In the genomic region with DNA sequence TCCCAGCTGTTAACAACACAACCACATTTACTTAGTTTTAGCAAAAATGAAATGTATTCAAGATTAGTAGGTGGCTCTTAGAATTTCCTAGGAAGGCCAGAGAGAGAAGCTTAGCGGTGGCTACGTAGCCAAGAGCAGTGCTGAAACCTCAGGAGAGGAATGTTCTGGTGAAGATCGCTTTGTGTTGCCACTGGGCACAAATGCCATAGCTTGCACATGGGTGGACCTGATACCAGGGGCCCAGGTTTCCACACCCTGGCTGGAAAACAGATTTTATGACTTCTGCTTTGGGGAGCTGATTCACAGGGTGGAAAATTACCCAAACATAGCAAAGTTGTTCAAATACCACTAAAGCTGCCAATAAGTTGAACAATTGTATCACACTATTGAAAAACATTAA, we compare ENCODE assay signal across 2 cellular contexts.
TF ChIP-seq lines count a peak whose summit lies in the region.

No MANE protein-coding gene starts in this region.

TF ChIP-seq in SK-N-SH, 30 proteins besides CTCF, POLR2A, EP300 and RAD21 (continued from another document):
- TF ChIP-seq, protein P1, sequence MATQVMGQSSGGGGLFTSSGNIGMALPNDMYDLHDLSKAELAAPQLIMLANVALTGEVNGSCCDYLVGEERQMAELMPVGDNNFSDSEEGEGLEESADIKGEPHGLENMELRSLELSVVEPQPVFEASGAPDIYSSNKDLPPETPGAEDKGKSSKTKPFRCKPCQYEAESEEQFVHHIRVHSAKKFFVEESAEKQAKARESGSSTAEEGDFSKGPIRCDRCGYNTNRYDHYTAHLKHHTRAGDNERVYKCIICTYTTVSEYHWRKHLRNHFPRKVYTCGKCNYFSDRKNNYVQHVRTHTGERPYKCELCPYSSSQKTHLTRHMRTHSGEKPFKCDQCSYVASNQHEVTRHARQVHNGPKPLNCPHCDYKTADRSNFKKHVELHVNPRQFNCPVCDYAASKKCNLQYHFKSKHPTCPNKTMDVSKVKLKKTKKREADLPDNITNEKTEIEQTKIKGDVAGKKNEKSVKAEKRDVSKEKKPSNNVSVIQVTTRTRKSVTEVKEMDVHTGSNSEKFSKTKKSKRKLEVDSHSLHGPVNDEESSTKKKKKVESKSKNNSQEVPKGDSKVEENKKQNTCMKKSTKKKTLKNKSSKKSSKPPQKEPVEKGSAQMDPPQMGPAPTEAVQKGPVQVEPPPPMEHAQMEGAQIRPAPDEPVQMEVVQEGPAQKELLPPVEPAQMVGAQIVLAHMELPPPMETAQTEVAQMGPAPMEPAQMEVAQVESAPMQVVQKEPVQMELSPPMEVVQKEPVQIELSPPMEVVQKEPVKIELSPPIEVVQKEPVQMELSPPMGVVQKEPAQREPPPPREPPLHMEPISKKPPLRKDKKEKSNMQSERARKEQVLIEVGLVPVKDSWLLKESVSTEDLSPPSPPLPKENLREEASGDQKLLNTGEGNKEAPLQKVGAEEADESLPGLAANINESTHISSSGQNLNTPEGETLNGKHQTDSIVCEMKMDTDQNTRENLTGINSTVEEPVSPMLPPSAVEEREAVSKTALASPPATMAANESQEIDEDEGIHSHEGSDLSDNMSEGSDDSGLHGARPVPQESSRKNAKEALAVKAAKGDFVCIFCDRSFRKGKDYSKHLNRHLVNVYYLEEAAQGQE (IDR thresholded peaks at IDR 0.05; ENCODE audit: low read depth, low read length) = no peak
- TF ChIP-seq JUND (IDR thresholded peaks at IDR 0.05) (no peak), MXI1 (IDR thresholded peaks at IDR 0.05; ENCODE audit: low read depth, low read length) (no peak), SIN3A (IDR thresholded peaks at IDR 0.05; ENCODE audit: borderline replicate concordance, low read depth, low read length) (no peak), CHD2 (IDR thresholded peaks at IDR 0.05; ENCODE audit: low read length, partially characterized antibody) (no peak), FOXJ3 (CRISPR knock-in tag; IDR thresholded peaks at IDR 0.05) (no peak), TEAD4 (IDR thresholded peaks at IDR 0.05; ENCODE audit: borderline replicate concordance, insufficient read depth) (no peak), FOXM1 (IDR thresholded peaks at IDR 0.05; ENCODE audit: low read depth) (no peak), GATA2 (CRISPR knock-in tag; IDR thresholded peaks at IDR 0.05) (no peak), MEF2A (IDR thresholded peaks at IDR 0.05; ENCODE audit: borderline replicate concordance, low read depth) (no peak), YY1 (IDR thresholded peaks at IDR 0.05; ENCODE audit: low read depth) (no peak), RCOR1 (IDR thresholded peaks at IDR 0.05; ENCODE audit: low read length) (no peak), TAF1 (IDR thresholded peaks at IDR 0.05; ENCODE audit: borderline replicate concordance, low read depth, low read length) (no peak), SMC3 (IDR thresholded peaks at IDR 0.05; ENCODE audit: low read depth, low read length) (no peak)
- TF ChIP-seq, protein P2, sequence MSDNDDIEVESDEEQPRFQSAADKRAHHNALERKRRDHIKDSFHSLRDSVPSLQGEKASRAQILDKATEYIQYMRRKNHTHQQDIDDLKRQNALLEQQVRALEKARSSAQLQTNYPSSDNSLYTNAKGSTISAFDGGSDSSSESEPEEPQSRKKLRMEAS (IDR thresholded peaks at IDR 0.05; ENCODE audit: low read depth) = no peak
- TF ChIP-seq, protein P3, sequence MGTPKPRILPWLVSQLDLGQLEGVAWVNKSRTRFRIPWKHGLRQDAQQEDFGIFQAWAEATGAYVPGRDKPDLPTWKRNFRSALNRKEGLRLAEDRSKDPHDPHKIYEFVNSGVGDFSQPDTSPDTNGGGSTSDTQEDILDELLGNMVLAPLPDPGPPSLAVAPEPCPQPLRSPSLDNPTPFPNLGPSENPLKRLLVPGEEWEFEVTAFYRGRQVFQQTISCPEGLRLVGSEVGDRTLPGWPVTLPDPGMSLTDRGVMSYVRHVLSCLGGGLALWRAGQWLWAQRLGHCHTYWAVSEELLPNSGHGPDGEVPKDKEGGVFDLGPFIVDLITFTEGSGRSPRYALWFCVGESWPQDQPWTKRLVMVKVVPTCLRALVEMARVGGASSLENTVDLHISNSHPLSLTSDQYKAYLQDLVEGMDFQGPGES (IDR thresholded peaks at IDR 0.05; ENCODE audit: low read depth, low read length) = no peak
- TF ChIP-seq, protein P4, sequence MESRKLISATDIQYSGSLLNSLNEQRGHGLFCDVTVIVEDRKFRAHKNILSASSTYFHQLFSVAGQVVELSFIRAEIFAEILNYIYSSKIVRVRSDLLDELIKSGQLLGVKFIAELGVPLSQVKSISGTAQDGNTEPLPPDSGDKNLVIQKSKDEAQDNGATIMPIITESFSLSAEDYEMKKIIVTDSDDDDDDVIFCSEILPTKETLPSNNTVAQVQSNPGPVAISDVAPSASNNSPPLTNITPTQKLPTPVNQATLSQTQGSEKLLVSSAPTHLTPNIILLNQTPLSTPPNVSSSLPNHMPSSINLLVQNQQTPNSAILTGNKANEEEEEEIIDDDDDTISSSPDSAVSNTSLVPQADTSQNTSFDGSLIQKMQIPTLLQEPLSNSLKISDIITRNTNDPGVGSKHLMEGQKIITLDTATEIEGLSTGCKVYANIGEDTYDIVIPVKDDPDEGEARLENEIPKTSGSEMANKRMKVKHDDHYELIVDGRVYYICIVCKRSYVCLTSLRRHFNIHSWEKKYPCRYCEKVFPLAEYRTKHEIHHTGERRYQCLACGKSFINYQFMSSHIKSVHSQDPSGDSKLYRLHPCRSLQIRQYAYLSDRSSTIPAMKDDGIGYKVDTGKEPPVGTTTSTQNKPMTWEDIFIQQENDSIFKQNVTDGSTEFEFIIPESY (IDR thresholded peaks at IDR 0.05; ENCODE audit: borderline replicate concordance, low read depth) = no peak
- TF ChIP-seq, protein P5, sequence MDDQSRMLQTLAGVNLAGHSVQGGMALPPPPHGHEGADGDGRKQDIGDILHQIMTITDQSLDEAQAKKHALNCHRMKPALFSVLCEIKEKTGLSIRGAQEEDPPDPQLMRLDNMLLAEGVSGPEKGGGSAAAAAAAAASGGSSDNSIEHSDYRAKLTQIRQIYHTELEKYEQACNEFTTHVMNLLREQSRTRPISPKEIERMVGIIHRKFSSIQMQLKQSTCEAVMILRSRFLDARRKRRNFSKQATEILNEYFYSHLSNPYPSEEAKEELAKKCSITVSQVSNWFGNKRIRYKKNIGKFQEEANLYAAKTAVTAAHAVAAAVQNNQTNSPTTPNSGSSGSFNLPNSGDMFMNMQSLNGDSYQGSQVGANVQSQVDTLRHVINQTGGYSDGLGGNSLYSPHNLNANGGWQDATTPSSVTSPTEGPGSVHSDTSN (IDR thresholded peaks at IDR 0.05) = no peak
- TF ChIP-seq, protein P6, sequence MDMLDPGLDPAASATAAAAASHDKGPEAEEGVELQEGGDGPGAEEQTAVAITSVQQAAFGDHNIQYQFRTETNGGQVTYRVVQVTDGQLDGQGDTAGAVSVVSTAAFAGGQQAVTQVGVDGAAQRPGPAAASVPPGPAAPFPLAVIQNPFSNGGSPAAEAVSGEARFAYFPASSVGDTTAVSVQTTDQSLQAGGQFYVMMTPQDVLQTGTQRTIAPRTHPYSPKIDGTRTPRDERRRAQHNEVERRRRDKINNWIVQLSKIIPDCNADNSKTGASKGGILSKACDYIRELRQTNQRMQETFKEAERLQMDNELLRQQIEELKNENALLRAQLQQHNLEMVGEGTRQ (IDR thresholded peaks at IDR 0.05; ENCODE audit: borderline replicate concordance, low read depth, low read length) = no peak

TF ChIP-seq in SK-N-SH treated with all-trans-retinoic acid at 6 μM for 48 hours, 23 proteins besides CTCF, POLR2A, EP300 and RAD21 (continued from another document):
- TF ChIP-seq, protein P7, sequence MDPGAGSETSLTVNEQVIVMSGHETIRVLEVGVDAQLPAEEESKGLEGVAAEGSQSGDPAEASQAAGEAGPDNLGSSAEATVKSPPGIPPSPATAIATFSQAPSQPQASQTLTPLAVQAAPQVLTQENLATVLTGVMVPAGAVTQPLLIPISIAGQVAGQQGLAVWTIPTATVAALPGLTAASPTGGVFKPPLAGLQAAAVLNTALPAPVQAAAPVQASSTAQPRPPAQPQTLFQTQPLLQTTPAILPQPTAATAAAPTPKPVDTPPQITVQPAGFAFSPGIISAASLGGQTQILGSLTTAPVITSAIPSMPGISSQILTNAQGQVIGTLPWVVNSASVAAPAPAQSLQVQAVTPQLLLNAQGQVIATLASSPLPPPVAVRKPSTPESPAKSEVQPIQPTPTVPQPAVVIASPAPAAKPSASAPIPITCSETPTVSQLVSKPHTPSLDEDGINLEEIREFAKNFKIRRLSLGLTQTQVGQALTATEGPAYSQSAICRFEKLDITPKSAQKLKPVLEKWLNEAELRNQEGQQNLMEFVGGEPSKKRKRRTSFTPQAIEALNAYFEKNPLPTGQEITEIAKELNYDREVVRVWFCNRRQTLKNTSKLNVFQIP (CRISPR knock-in tag; IDR thresholded peaks at IDR 0.05; ENCODE audit: borderline replicate concordance, low read depth) = no peak
- no peak for TF ChIP-seq ZFP30 (CRISPR knock-in tag; IDR thresholded peaks at IDR 0.05)
- no peak for TF ChIP-seq ZNF8 (CRISPR knock-in tag; IDR thresholded peaks at IDR 0.05)
